ENCODE assay signal across 8 cellular contexts in genomic region chr9:126705767-126706697, GRCh38.
DNase-seq lines count a peak whose midpoint lies in the region; ATAC-seq and TF ChIP-seq lines count a peak whose summit lies in the region.

No MANE protein-coding gene starts in this region.

- peaks cover 7 to 9% of the 10 kb centered on the region in 2 donors for H3K4me1 Mint-ChIP-seq in immature natural killer cell

- peaks cover 13 to 16% (median 15%) of the 10 kb centered on the region in 3 donors for H3K27me3 Mint-ChIP-seq in immature natural killer cell (ENCODE audit: low read depth in 3 of 3)

- no peak overlapping the region for H3K27ac ChIP-seq in BLaER1 treated with 17β-estradiol and CSF1 and Interleukin-3, amounts not matched to agents 10 nM and 100 nM
- no peak overlapping the region for H3K27ac ChIP-seq in HEK293 (ENCODE audit: extremely low read depth, low read depth, low read length)

- DNase-seq in T-helper 1 cell (peak; percentile 41 to 66 (median 53)), adipocyte (ENCODE audit: low read depth) (peak; percentile 40), immature natural killer cell (peak; percentile 62 to 68 (median 63)), inferior parietal cortex (ENCODE audit: extremely low spot score) (no peak)
- DNase-seq in stimulated activated CD4-positive, alpha-beta T cell treated with anti-CD3 and anti-CD28 coated beads, Interleukin-2, amount 100 ng/mL, for 4 hours (ENCODE audit: low read depth), result peak; percentile 56

- no peaks in the 10 kb centered on the region for H3K36me3 ChIP-seq in BLaER1 treated with 17β-estradiol and CSF1 and Interleukin-3, amounts not matched to agents 10 nM and 100 nM
- H3K36me3 ChIP-seq in HEK293 (ENCODE audit: control insufficient read depth in 2 of 2, insufficient read depth in 1 of 2, low read length in 2 of 2), result no peaks in the 10 kb centered on the region
- no peaks in the 10 kb centered on the region for H3K36me3 ChIP-seq in adipocyte (ENCODE audit: control insufficient read depth, insufficient read depth, low read length, severe bottlenecking)

- peaks cover 0 to 15% (median 0%) of the 10 kb centered on the region in 11 experiments; a peak in 3 of 22 replicates for H4K20me1 ChIP-seq in BLaER1 treated with 17β-estradiol and CSF1 and Interleukin-3, amounts not matched to agents 10 nM and 100 nM

- H3K9ac ChIP-seq in BLaER1 treated with 17β-estradiol and CSF1 and Interleukin-3, amounts not matched to agents 10 nM and 100 nM, result peak overlapping the region in 2 of 11 experiments; percentile 24 to 28; a peak in 1 of 22 replicates
- H3K9ac ChIP-seq in adipocyte (ENCODE audit: low read length), result no peak overlapping the region

- CTCF ChIA-PET in HEK293 (lab: Yijun Ruan, JAX), result interaction anchor here (0.5 to 9.8 kb wide), 64 partner anchors 8 to 1437 kb away, joined by 3 to 373 read pairs (median 4); partner anchors contain the start of genes LMX1B, RALGPS1 and ZBTB43

- peak overlapping the region in 3 of 5 donors; percentile 42 to 78 (median 67) for H3K4me3 Mint-ChIP-seq in immature natural killer cell

- TF ChIP-seq CTCF in HEK293 (tag by site-specific recombination; IDR thresholded peaks at IDR 0.05), result peak; percentile 73

- no peaks in the 10 kb centered on the region for H3K9me3 Mint-ChIP-seq in immature natural killer cell

- H3K4me1 ChIP-seq in BLaER1 treated with 17β-estradiol and CSF1 and Interleukin-3, amounts not matched to agents 10 nM and 100 nM, result peaks cover 4 to 27% (median 19%) of the 10 kb centered on the region in 10 experiments; a peak in 16 of 20 replicates
- H3K4me1 ChIP-seq in HEK293 (ENCODE audit: control insufficient read depth, insufficient read depth, low read length) (no peaks in the 10 kb centered on the region), adipocyte (ENCODE audit: control insufficient read depth, insufficient read depth, low read length) (peaks cover 20% of the 10 kb centered on the region)

- peak overlapping the region; percentile 41 to 90 (median 63); a peak in 21 of 22 replicates for H3K4me2 ChIP-seq in BLaER1 treated with 17β-estradiol and CSF1 and Interleukin-3, amounts not matched to agents 10 nM and 100 nM

- H3K9me3 ChIP-seq in BLaER1 treated with 17β-estradiol and CSF1 and Interleukin-3, amounts not matched to agents 10 nM and 100 nM (replicated peaks in 1 of 11), result no peaks in the 10 kb centered on the region
- H3K9me3 ChIP-seq in HEK293 (ENCODE audit: control insufficient read depth, insufficient read depth, low read depth, low read length) (no peaks in the 10 kb centered on the region), adipocyte (ENCODE audit: control insufficient read depth, low read length) (no peaks in the 10 kb centered on the region)

- peaks cover 0 to 5% (median 0%) of the 10 kb centered on the region in 11 experiments; a peak in 1 of 22 replicates for H3K27me3 ChIP-seq in BLaER1 treated with 17β-estradiol and CSF1 and Interleukin-3, amounts not matched to agents 10 nM and 100 nM
- peaks cover 74% of the 10 kb centered on the region for H3K27me3 ChIP-seq in adipocyte (replicated peaks; ENCODE audit: control insufficient read depth, insufficient read depth, low read length)

- no peaks in the 10 kb centered on the region for H3K36me3 Mint-ChIP-seq in immature natural killer cell

- ATAC-seq in HG02623 (IDR thresholded peaks at IDR 0.05; ENCODE audit: unreplicated experiment), result no peak

- H3K4me3 ChIP-seq in BLaER1 treated with 17β-estradiol and CSF1 and Interleukin-3, amounts not matched to agents 10 nM and 100 nM, result peak overlapping the region in 2 of 10 experiments; percentile 20 to 33; a peak in 2 of 20 replicates
- H3K4me3 ChIP-seq in HEK293 (ENCODE audit: low read depth, low read length), result no peak overlapping the region
- no peak overlapping the region for H3K4me3 ChIP-seq in adipocyte (ENCODE audit: low read length)

- H3K27ac Mint-ChIP-seq in immature natural killer cell, result peak overlapping the region in 1 of 6 donors; percentile 4

- POLR2A ChIA-PET in HEK293 (lab: Yijun Ruan, JAX), result interaction anchor here (0.8 to 2.5 kb wide), 7 partner anchors 14 to 92 kb away, joined by 3 to 13 read pairs (median 5); partner anchors contain the start of gene LMX1B

TF ChIP-seq in HEK293, 187 proteins besides CTCF, POLR2A, EP300 and RAD21:
- TF ChIP-seq ZNF248 (tag by site-specific recombination; IDR thresholded peaks at IDR 0.05) (no peak), ZNF24 (tag by site-specific recombination; IDR thresholded peaks at IDR 0.05) (no peak), GLIS2 (tag by site-specific recombination; IDR thresholded peaks at IDR 0.05) (0 out of 2 replicates have a peak, but pooled peaks have one; percentile 18), ZNF654 (tag by site-specific recombination; IDR thresholded peaks at IDR 0.05; ENCODE audit: low read depth) (peak; percentile 13; the same call in 1 of the 2 replicates), ZNF843 (tag by site-specific recombination; IDR thresholded peaks at IDR 0.05) (no peak), ZNF2 (tag by site-specific recombination; IDR thresholded peaks at IDR 0.05) (0 out of 2 replicates have a peak, but pooled peaks have one; percentile 23), ZBTB17 (tag by site-specific recombination; IDR thresholded peaks at IDR 0.05) (peak; percentile 49; the same call in 1 of the 2 replicates)
